ENCODE assay signal across 20 cellular contexts in the genomic region with DNA sequence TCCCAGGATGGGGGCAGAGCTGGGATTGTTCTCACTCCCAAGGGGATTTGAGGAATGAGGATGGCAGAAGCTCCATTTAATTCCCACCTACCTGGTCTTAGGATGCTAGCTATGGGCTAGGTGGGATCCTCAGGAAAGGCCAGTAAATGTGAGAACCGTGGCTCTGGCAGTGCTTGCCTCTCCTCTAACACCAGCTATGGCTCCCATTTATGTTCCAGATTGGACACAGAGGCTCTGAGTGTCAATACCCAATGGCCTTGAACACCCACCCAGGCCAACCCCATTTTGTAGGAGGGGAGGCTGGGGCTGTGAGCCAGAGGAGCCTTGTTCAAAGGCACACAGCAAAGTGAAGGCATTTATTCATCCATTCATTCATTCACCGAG. TPM values are rescaled to one million over a fixed set of nuclear protein-coding genes. Genes with fewer than 3 reads are reported as not detected.
DNase-seq lines count a peak whose midpoint lies in the region; ATAC-seq and TF ChIP-seq lines count a peak whose summit lies in the region.
"Had no signal": no experiment of that assay in that cellular context is flagged by ENCODE, and none has a peak within 500 bp of the region (broad histone marks: within the 10 kb centered on the region; RNA-seq: fewer than 3 reads in every experiment).

No MANE protein-coding gene starts in this region.

- no peaks in the 10 kb centered on the region for H3K27me3 Mint-ChIP-seq in chondrocyte (ENCODE audit: low read depth)

- no peak overlapping the region for H3K4me3 Mint-ChIP-seq in chondrocyte (ENCODE audit: unreplicated experiment)
- H3K4me3 Mint-ChIP-seq: CD8-positive, alpha-beta memory T cell had no signal

- intact Hi-C loops in heart right ventricle (cut with DNase I) = loop anchor here in 6 of 10 donors (2.0 to 10.0 kb wide), 7 partner anchors 41 to 352 kb away; no protein-coding TSS in a partner anchor
- intact Hi-C loops in left cardiac atrium (cut with DNase I) = no loop called here
- intact Hi-C loops in psoas muscle (cut with DNase I) = loop anchor here in 1 of 2 donors (2.0 kb wide), 1 partner anchor 52 kb away; no protein-coding TSS in a partner anchor
- intact Hi-C loops in head of caudate nucleus (cut with DNase I) = no loop called here

- H3K9me3 Mint-ChIP-seq in chondrocyte (ENCODE audit: low read depth) = no peaks in the 10 kb centered on the region
- H3K9me3 Mint-ChIP-seq: CD8-positive, alpha-beta memory T cell had no signal

- 78 to 83% methylated on average over 2 of the region's 2 CpGs for WGBS in heart right ventricle, 2 donors
- 50 to 83% (median 53%) methylated on average over 2 of the region's 2 CpGs for WGBS in psoas muscle, 3 donors

- H3K4me1 ChIP-seq in heart right ventricle (peaks cover 17 to 89% (median 61%) of the 10 kb centered on the region in 9 donors), psoas muscle (peaks cover 52% of the 10 kb centered on the region)

- no peaks in the 10 kb centered on the region for H3K27me3 ChIP-seq in heart right ventricle
- no peaks in the 10 kb centered on the region for H3K27me3 ChIP-seq in layer of hippocampus (ENCODE audit: control insufficient read depth, insufficient read depth, low read length)
- H3K27me3 ChIP-seq in psoas muscle (ENCODE audit: insufficient read depth in 3 of 3, low read length in 2 of 3) = no peaks in the 10 kb centered on the region
- H3K27me3 ChIP-seq: SJCRH30 had no signal

- no peaks in the 10 kb centered on the region for H3K9me3 ChIP-seq in heart right ventricle
- no peaks in the 10 kb centered on the region for H3K9me3 ChIP-seq in psoas muscle
- H3K9me3 ChIP-seq: SJCRH30 had no signal

- no peak overlapping the region for H3K27ac Mint-ChIP-seq in chondrocyte (ENCODE audit: unreplicated experiment)

- no peaks in the 10 kb centered on the region for H3K36me3 Mint-ChIP-seq in chondrocyte (ENCODE audit: low read depth)
- H3K36me3 Mint-ChIP-seq: CD8-positive, alpha-beta memory T cell had no signal

- DNase-seq in heart right ventricle (no peak), left cardiac atrium (no peak), psoas muscle (no peak), retina (no peak), head of caudate nucleus (no peak), chondrocyte (ENCODE audit: low spot score) (no peak)
- DNase-seq: 8988T; AML-193; C1 segment of cervical spinal cord; CD8-positive, alpha-beta memory T cell; Kasumi-1; NCI-H1417; NCI-H1694 treated with DMSO at 0.1 percent for 48 hours; NCI-H2081 treated with DMSO at 0.1 percent for 48 hours; NCI-H446; NCI-H526; OCI-M1; SJCRH30 had no signal

- H3K36me3 ChIP-seq in heart right ventricle (no peaks in the 10 kb centered on the region), psoas muscle (ENCODE audit: insufficient read depth in 1 of 2, low read depth in 1 of 2) (no peaks in the 10 kb centered on the region)
- H3K36me3 ChIP-seq: SJCRH30 had no signal

- ATAC-seq in heart right ventricle = no peak
- ATAC-seq in left cardiac atrium = no peak
- no peak for ATAC-seq in psoas muscle
- no peak for ATAC-seq in GM19452 (IDR thresholded peaks at IDR 0.05; ENCODE audit: unreplicated experiment)

- H3K27ac ChIP-seq in heart right ventricle (peak overlapping the region in 8 of 10 donors; percentile 23 to 79 (median 46)), layer of hippocampus (ENCODE audit: low read depth, low read length) (peak overlapping the region; percentile 12), psoas muscle (peak overlapping the region; percentile 44)
- H3K27ac ChIP-seq: SJCRH30 had no signal

- peaks cover 30% of the 10 kb centered on the region for H3K4me1 Mint-ChIP-seq in chondrocyte (ENCODE audit: low read depth)
- H3K4me1 Mint-ChIP-seq: CD8-positive, alpha-beta memory T cell had no signal

- H3K4me3 ChIP-seq in heart right ventricle (no peak overlapping the region), psoas muscle (no peak overlapping the region)
- H3K4me3 ChIP-seq: SJCRH30 had no signal

- TF ChIP-seq CTCF in heart right ventricle (IDR thresholded peaks at IDR 0.05) = no peak
- TF ChIP-seq CTCF in psoas muscle (IDR thresholded peaks at IDR 0.05) = no peak
- TF ChIP-seq CTCF in chondrocyte (IDR thresholded peaks at IDR 0.05) = no peak

RNA-seq across cellular contexts. Expression of a gene that starts 10.2 kb away (rescaled TPM):
- total RNA-seq in heart right ventricle = 10 to 100 TPM; 48.1 to 71.1 (median 56.5) TPM
- 10 to 100 TPM; 18.1 to 36.5 TPM for polyA plus RNA-seq in heart right ventricle
- total RNA-seq in left cardiac atrium = 10 to 100 TPM; 41.6 to 58.3 TPM
- total RNA-seq in psoas muscle = 10 to 100 TPM; 33.4 to 66.2 (median 50.7) TPM
- 10 to 100 TPM; 14.1 to 18.7 (median 14.4) TPM for polyA plus RNA-seq in psoas muscle
- 36.6 to 66.7 TPM (median 58.5 TPM) in 3 replicates for total RNA-seq in chondrocyte

Comparison
In these comparisons a context has a peak if more than half of its experiments do, and no peak if none do; other contexts are left out.
1. intact Hi-C loops: an anchor here in heart right ventricle (2.0 to 10.0 kb wide); none called in left cardiac atrium and head of caudate nucleus.